Comparison of ENCODE assay signal across 8 cellular contexts in genomic region chr17:40100419-40100668, GRCh38. TPM values are rescaled to one million over a fixed set of nuclear protein-coding genes. Genes with fewer than 3 reads are reported as not detected.
A peak's percentile ranks its signal among the peaks of the same experiment; 100 is the strongest.
DNase-seq lines count a peak whose midpoint lies in the region; ATAC-seq, FAIRE-seq and TF ChIP-seq lines count a peak whose summit lies in the region.

Gene NR1D1 (minus strand): TSS chr17:40100589. CDS start chr17:40100094, 495 bp downstream.

- peak within 1 kb of the TSS; percentile 79 for H3K27ac ChIP-seq in CD8-positive, alpha-beta T cell (ENCODE audit: low read depth, low read length)
- H3K27ac ChIP-seq in neural progenitor cell: no peak within 1 kb of the TSS

- no peaks in the 10 kb centered on the region for H3K27me3 ChIP-seq in CD8-positive, alpha-beta T cell (ENCODE audit: insufficient read depth, low read length)
- H3K27me3 ChIP-seq in neural progenitor cell: peaks cover 16% of the 10 kb centered on the region

- peak within 1 kb of the TSS; percentile 30 for H2AFZ ChIP-seq in neural progenitor cell (replicated peaks)

- DNase-seq in CD8-positive, alpha-beta T cell: no peak
- DNase-seq in neural progenitor cell (ENCODE audit: low spot score): no peak
- no peak for DNase-seq in frontal cortex (ENCODE audit: low spot score in 2 of 2)
- no peak for DNase-seq in NCI-H146 treated with DMSO at 0.1 percent for 48 hours (lab: John Stamatoyannopoulos, UW; ENCODE audit: unreplicated experiment)

- ATAC-seq in CD8-positive, alpha-beta T cell: no peak
- ATAC-seq in esophagus mucosa (no peak), GM18867 (IDR thresholded peaks at IDR 0.05; ENCODE audit: unreplicated experiment) (no peak), HG03439 (IDR thresholded peaks at IDR 0.05; ENCODE audit: unreplicated experiment) (no peak)

- POLR2A ChIA-PET in CD8-positive, alpha-beta T cell (lab: Charles Lee): interaction anchor here (0.6 to 11.3 kb wide), 11 partner anchors 9 to 120 kb away, joined by 3 to 141 read pairs (median 4); partner anchors contain the start of genes CASC3, MED24, MSL1 and PSMD3

- peak within 1 kb of the TSS; percentile 94 for H3K4me3 Mint-ChIP-seq in CD8-positive, alpha-beta T cell
- peak within 1 kb of the TSS; percentile 90 for H3K4me3 Mint-ChIP-seq in neural progenitor cell

- no peak for TF ChIP-seq CTCF in CD8-positive, alpha-beta T cell (IDR thresholded peaks at IDR 0.05)
- no peak for TF ChIP-seq CTCF in neural progenitor cell (IDR thresholded peaks at IDR 0.05)

- no peak within 1 kb of the TSS for H3K9ac ChIP-seq in neural progenitor cell

- no peaks in the 10 kb centered on the region for H3K9me3 Mint-ChIP-seq in CD8-positive, alpha-beta T cell
- no peaks in the 10 kb centered on the region for H3K9me3 Mint-ChIP-seq in neural progenitor cell

- H3K4me1 ChIP-seq in CD8-positive, alpha-beta T cell (ENCODE audit: insufficient read depth, low read length): peaks cover 81% of the 10 kb centered on the region
- H3K4me1 ChIP-seq in neural progenitor cell: peaks cover 17% of the 10 kb centered on the region

- H3K27me3 Mint-ChIP-seq in CD8-positive, alpha-beta T cell (ENCODE audit: low read depth): no peaks in the 10 kb centered on the region
- H3K27me3 Mint-ChIP-seq in neural progenitor cell (ENCODE audit: insufficient read depth, low read depth): peaks cover 8% of the 10 kb centered on the region

- H3K9me3 ChIP-seq in CD8-positive, alpha-beta T cell (ENCODE audit: low read length): no peaks in the 10 kb centered on the region
- H3K9me3 ChIP-seq in neural progenitor cell (ENCODE audit: low read depth): no peaks in the 10 kb centered on the region

- H4K20me1 ChIP-seq in neural progenitor cell (ENCODE audit: low read depth): no peaks in the 10 kb centered on the region

- peaks cover 34% of the 10 kb centered on the region for H3K36me3 Mint-ChIP-seq in CD8-positive, alpha-beta T cell
- H3K36me3 Mint-ChIP-seq in neural progenitor cell: peaks cover 4% of the 10 kb centered on the region

- peaks cover 21% of the 10 kb centered on the region for H3F3A ChIP-seq in neural progenitor cell (ENCODE audit: low read depth)

- H3K4me3 ChIP-seq in CD8-positive, alpha-beta T cell (ENCODE audit: low read depth, low read length): peak within 1 kb of the TSS; percentile 90
- H3K4me3 ChIP-seq in neural progenitor cell: peak within 1 kb of the TSS; percentile 41

- peaks cover 90% of the 10 kb centered on the region for H3K4me1 Mint-ChIP-seq in CD8-positive, alpha-beta T cell (ENCODE audit: low read depth)
- H3K4me1 Mint-ChIP-seq in neural progenitor cell: peaks cover 52% of the 10 kb centered on the region

- CTCF ChIA-PET in CD8-positive, alpha-beta T cell (lab: Charles Lee): interaction anchor here (0.5 to 17.2 kb wide), 8 partner anchors 12 to 52 kb away, joined by 3 to 237 read pairs (median 6); partner anchors contain the start of genes CASC3 and THRA

- H3K27ac Mint-ChIP-seq in CD8-positive, alpha-beta T cell: peak within 1 kb of the TSS; percentile 95
- H3K27ac Mint-ChIP-seq in neural progenitor cell: peak within 1 kb of the TSS; percentile 91

- intact Hi-C loops in CD8-positive, alpha-beta T cell (cut with DNase I, micrococcal nuclease): loop anchor here in 1 of 2 experiments (1.0 kb wide), 1 partner anchor 120 kb away; the partner anchor contains the start of gene PSMD3

- no peaks in the 10 kb centered on the region for H3K79me2 ChIP-seq in neural progenitor cell (ENCODE audit: low read depth)

- H3K4me2 ChIP-seq in neural progenitor cell: peak within 1 kb of the TSS; percentile 67

- FAIRE-seq in frontal cortex (lab: Jason Lieb, UNC): no peak

- H3K36me3 ChIP-seq in CD8-positive, alpha-beta T cell (ENCODE audit: insufficient read depth, low read length): peaks cover 9% of the 10 kb centered on the region
- H3K36me3 ChIP-seq in neural progenitor cell: no peaks in the 10 kb centered on the region

TF ChIP-seq in PFSK-1, 5 proteins besides CTCF, POLR2A, EP300 and RAD21:
- TF ChIP-seq POLR2AphosphoS5 (IDR thresholded peaks at IDR 0.05; ENCODE audit: low read depth, low read length) (0 out of 2 replicates have a peak, but pooled peaks have one; percentile 50), REST (IDR thresholded peaks at IDR 0.05; ENCODE audit: insufficient read depth in 1 of 2, low read depth in 2 of 2, low read length in 2 of 2) (no peak)

RNA-seq across cellular contexts. Expression of gene NR1D1, which starts in this region (rescaled TPM):
- 10 to 100 TPM; 24.1 to 25.6 TPM for total RNA-seq in CD8-positive, alpha-beta T cell
- polyA plus RNA-seq in PFSK-1 (2012; ENCODE audit: insufficient read length, low read depth): 31.1 TPM
- total RNA-seq in esophagus mucosa (14.6 TPM), neural progenitor cell (ENCODE audit: low replicate concordance) (0.24 and 0.87 TPM in 2 replicates), frontal cortex (under 0.01 TPM)
